Comparison of ENCODE assay signal across 8 cellular contexts in the genomic region with DNA sequence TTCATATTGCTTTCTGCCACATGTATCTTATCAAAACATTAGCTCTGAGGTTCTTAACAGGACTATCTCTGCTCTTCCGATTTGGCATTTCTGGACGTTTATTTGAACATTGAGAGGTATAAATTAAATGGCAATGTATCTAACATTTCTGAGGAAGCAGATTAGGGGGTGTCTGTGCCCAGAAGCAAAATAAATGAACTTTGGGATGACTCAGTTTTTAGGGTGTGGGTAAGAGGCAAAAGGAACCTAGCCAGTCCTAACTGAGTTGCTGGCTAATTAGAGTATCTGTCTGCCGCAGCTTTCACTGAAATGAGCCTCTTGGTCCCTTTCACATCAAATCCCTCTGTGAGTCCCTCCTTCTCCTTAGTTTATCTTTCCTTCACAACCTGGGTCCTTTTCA. TPM values are rescaled to one million over a fixed set of nuclear protein-coding genes. Genes with fewer than 3 reads are reported as not detected.
DNase-seq lines count a peak whose midpoint lies in the region; ATAC-seq and TF ChIP-seq lines count a peak whose summit lies in the region.

No MANE protein-coding gene starts in this region.

- DNase-seq in GM23338 (ENCODE audit: low spot score) (no peak), RWPE1 (ENCODE audit: low spot score) (peak; percentile 15), esophagus squamous epithelium (lab: John Stamatoyannopoulos, UW) (no peak), gastrocnemius medialis (no peak), GOT3 (lab: John Stamatoyannopoulos, UW) (no peak), NCI-H2171 (lab: John Stamatoyannopoulos, UW) (no peak), COLO668 (lab: John Stamatoyannopoulos, UW; ENCODE audit: unreplicated experiment) (no peak)

- no peak overlapping the region for H2AFZ ChIP-seq in GM23338

- peak in 1 of 4 donors; percentile 6 for TF ChIP-seq POLR2A in esophagus squamous epithelium (IDR thresholded peaks at IDR 0.05)
- peak in 1 of 2 donors; percentile 26 for TF ChIP-seq POLR2A in gastrocnemius medialis (IDR thresholded peaks at IDR 0.05)

- H3K4me2 ChIP-seq in GM23338: peak overlapping the region; percentile 82

- H3K27me3 Mint-ChIP-seq in GM23338 (ENCODE audit: insufficient read depth, low read depth, poor library complexity): peaks cover 6% of the 10 kb centered on the region

- H4K20me1 ChIP-seq in GM23338 (replicated peaks; ENCODE audit: insufficient read depth): no peaks in the 10 kb centered on the region

- peaks cover 4% of the 10 kb centered on the region; the same call in 2 of the 3 replicates for H3K36me3 Mint-ChIP-seq in GM23338 (ENCODE audit: low read depth)

- no peaks in the 10 kb centered on the region for H3K27me3 ChIP-seq in GM23338 (ENCODE audit: insufficient read depth)
- no peaks in the 10 kb centered on the region for H3K27me3 ChIP-seq in esophagus squamous epithelium
- no peaks in the 10 kb centered on the region for H3K27me3 ChIP-seq in gastrocnemius medialis

- H3K9me3 Mint-ChIP-seq in GM23338: no peaks in the 10 kb centered on the region; the same call in 1 of the 3 replicates

- no peaks in the 10 kb centered on the region for H3K9me3 ChIP-seq in esophagus squamous epithelium
- no peaks in the 10 kb centered on the region for H3K9me3 ChIP-seq in gastrocnemius medialis

- POLR2A ChIA-PET in RWPE1 (lab: Yijun Ruan, JAX; ENCODE audit: low non-redundant PET): interaction anchor here (0.6 kb wide), 1 partner anchor 1713 kb away, joined by 3 read pairs; no protein-coding TSS in a partner anchor

- peaks cover 19% of the 10 kb centered on the region for H3K79me2 ChIP-seq in GM23338 (replicated peaks; ENCODE audit: insufficient read depth)

- CTCF ChIA-PET in RWPE1 (lab: Yijun Ruan, JAX): no interaction called here

- H3K4me1 Mint-ChIP-seq in GM23338: peaks cover 47% of the 10 kb centered on the region

- peaks cover 10% of the 10 kb centered on the region; the same call in 1 of the 2 replicates for H3F3A ChIP-seq in GM23338 (replicated peaks; ENCODE audit: low read depth)

- TF ChIP-seq CTCF in GM23338 (conservative IDR thresholded peaks at IDR 0.05; ENCODE audit: low read depth in 2 of 2) (no peak), RWPE1 (conservative IDR thresholded peaks at IDR 0.05; ENCODE audit: low read depth) (no peak), esophagus squamous epithelium (IDR thresholded peaks at IDR 0.05) (no peak), gastrocnemius medialis (IDR thresholded peaks at IDR 0.05 in 4 of 5, conservative IDR thresholded peaks at IDR 0.05 in 1 of 5) (no peak)

- H3K36me3 ChIP-seq in GM23338 (ENCODE audit: insufficient read depth) (no peaks in the 10 kb centered on the region), esophagus squamous epithelium (peaks cover 0 to 3% (median 0%) of the 10 kb centered on the region in 3 donors), gastrocnemius medialis (no peaks in the 10 kb centered on the region)

- H3K4me1 ChIP-seq in GM23338 (ENCODE audit: insufficient read depth) (peaks cover 43% of the 10 kb centered on the region), esophagus squamous epithelium (peaks cover 16 to 60% (median 23%) of the 10 kb centered on the region in 3 donors), gastrocnemius medialis (peaks cover 47 to 55% of the 10 kb centered on the region in 2 donors)

- H3K27ac ChIP-seq in GM23338 (ENCODE audit: low read depth): no peak overlapping the region
- H3K27ac ChIP-seq in RWPE1: no peak overlapping the region
- peak overlapping the region; percentile 78 to 90 (median 81) for H3K27ac ChIP-seq in esophagus squamous epithelium
- peak overlapping the region; percentile 87 to 92 (median 90) for H3K27ac ChIP-seq in gastrocnemius medialis

- H3K9me2 ChIP-seq in GM23338 (ENCODE audit: insufficient read depth): no peaks in the 10 kb centered on the region

- in situ Hi-C loops in gastrocnemius medialis (cut with MboI; ENCODE audit: low sequenced_read_pairs in 4 of 4): no loop called here

- WGBS in esophagus squamous epithelium, 2 donors: 4 to 15% methylated on average over 3 of the region's 3 CpGs

- ATAC-seq in GM23338: no peak
- ATAC-seq in gastrocnemius medialis: peak; percentile 9 to 13
- ATAC-seq in HG03097 (IDR thresholded peaks at IDR 0.05; ENCODE audit: low FRiP score, unreplicated experiment): no peak

- H3K27ac Mint-ChIP-seq in GM23338: no peak overlapping the region

- H3K4me3 ChIP-seq in GM23338 (peak overlapping the region; percentile 64), esophagus squamous epithelium (peak overlapping the region; percentile 44 to 74 (median 66)), gastrocnemius medialis (peak overlapping the region; percentile 60 to 71 (median 63))

- H3K4me3 Mint-ChIP-seq in GM23338: peak overlapping the region; percentile 93

- intact Hi-C loops in esophagus squamous epithelium (cut with DNase I): no loop called here
- intact Hi-C loops in gastrocnemius medialis (cut with DNase I; ENCODE audit: low total_unique reads): no loop called here

TF ChIP-seq in GM23338, 12 proteins besides CTCF, POLR2A, EP300 and RAD21 (continues in another document):
- TF ChIP-seq CREB1 (CRISPR knock-in tag; IDR thresholded peaks at IDR 0.05; ENCODE audit: low read depth) (no peak), EZH2phosphoT487 (IDR thresholded peaks at IDR 0.05; ENCODE audit: unreplicated experiment) (no peak), NANOG (IDR thresholded peaks at IDR 0.05; ENCODE audit: borderline replicate concordance) (no peak), JUNB (IDR thresholded peaks at IDR 0.05; ENCODE audit: unreplicated experiment) (no peak), ZNF331 (CRISPR knock-in tag; IDR thresholded peaks at IDR 0.05; ENCODE audit: low read depth) (no peak), ZNF114 (CRISPR knock-in tag; IDR thresholded peaks at IDR 0.05) (no peak), POLR2AphosphoS5 (IDR thresholded peaks at IDR 0.05; ENCODE audit: low read depth) (no peak)
- TF ChIP-seq, protein P1, sequence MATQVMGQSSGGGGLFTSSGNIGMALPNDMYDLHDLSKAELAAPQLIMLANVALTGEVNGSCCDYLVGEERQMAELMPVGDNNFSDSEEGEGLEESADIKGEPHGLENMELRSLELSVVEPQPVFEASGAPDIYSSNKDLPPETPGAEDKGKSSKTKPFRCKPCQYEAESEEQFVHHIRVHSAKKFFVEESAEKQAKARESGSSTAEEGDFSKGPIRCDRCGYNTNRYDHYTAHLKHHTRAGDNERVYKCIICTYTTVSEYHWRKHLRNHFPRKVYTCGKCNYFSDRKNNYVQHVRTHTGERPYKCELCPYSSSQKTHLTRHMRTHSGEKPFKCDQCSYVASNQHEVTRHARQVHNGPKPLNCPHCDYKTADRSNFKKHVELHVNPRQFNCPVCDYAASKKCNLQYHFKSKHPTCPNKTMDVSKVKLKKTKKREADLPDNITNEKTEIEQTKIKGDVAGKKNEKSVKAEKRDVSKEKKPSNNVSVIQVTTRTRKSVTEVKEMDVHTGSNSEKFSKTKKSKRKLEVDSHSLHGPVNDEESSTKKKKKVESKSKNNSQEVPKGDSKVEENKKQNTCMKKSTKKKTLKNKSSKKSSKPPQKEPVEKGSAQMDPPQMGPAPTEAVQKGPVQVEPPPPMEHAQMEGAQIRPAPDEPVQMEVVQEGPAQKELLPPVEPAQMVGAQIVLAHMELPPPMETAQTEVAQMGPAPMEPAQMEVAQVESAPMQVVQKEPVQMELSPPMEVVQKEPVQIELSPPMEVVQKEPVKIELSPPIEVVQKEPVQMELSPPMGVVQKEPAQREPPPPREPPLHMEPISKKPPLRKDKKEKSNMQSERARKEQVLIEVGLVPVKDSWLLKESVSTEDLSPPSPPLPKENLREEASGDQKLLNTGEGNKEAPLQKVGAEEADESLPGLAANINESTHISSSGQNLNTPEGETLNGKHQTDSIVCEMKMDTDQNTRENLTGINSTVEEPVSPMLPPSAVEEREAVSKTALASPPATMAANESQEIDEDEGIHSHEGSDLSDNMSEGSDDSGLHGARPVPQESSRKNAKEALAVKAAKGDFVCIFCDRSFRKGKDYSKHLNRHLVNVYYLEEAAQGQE (IDR thresholded peaks at IDR 0.05; ENCODE audit: unreplicated experiment): no peak

RNA-seq across cellular contexts. Expression of gene RNF144B, which starts 1.1 kb away (rescaled TPM):
- total RNA-seq in GM23338 (2014; rRNA removed; shearing (Covaris generic)): 8.0 and 9.0 TPM in 2 replicates
- polyA plus RNA-seq in GM23338 (2016; fragmentation: Nextera tagmentation; extraction: Ambion mirVana): 3.2 and 4.2 TPM in 2 replicates
- 10 to 100 TPM in 3 of 4 donors, 1 to 10 TPM in 1; 7.6 to 19.0 (median 12.5) TPM for total RNA-seq in esophagus squamous epithelium
- 10 to 100 TPM in 3 of 4 donors, 1 to 10 TPM in 1; 8.4 to 47.0 (median 31.9) TPM for total RNA-seq in gastrocnemius medialis

Comparison
In these comparisons a context has a peak if more than half of its experiments do, and no peak if none do; other contexts are left out.
1. ATAC-seq: peak in gastrocnemius medialis (2 of 2); none in GM23338 (single experiment) and HG03097 (single experiment).
2. H3K27ac ChIP-seq: peak in esophagus squamous epithelium (4 of 4) and gastrocnemius medialis (4 of 4); none in GM23338 (single experiment) and RWPE1 (single experiment).
3. Peak in every context shown above with its lines, with median percentiles within 50 percentile points of each other: H3K4me3 ChIP-seq.